21 cellular contexts compared by ENCODE assay signal in the genomic region with DNA sequence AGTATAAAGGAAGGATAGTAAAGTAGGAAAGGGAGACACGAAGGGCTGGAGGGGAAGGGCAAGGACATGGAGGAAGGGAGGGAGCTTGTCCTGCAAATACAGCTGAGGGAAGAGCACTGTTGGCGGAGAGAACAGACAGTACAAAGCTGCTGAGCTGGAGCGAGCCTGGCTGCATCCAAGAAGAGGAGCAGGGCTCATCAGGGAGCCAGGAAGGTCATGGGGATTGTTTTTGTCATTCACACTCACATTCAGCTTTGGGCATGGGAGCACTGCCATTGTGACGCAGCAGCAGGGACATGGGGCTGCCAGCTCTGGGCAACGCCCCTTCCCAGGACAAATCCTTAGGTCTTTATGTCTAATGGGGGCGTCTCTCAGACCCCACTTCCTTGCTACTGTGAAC.
DNase-seq lines count a peak whose midpoint lies in the region; ATAC-seq and TF ChIP-seq lines count a peak whose summit lies in the region.
"Had no signal": no experiment of that assay in that cellular context is flagged by ENCODE, and none has a peak within 500 bp of the region (broad histone marks: within the 10 kb centered on the region; RNA-seq: fewer than 3 reads in every experiment).

No MANE protein-coding gene starts in this region.

- TF ChIP-seq CTCF in nephron (IDR thresholded peaks at IDR 0.05; ENCODE audit: unreplicated experiment in 3 of 3) = no peak
- no peak for TF ChIP-seq CTCF in uterus (IDR thresholded peaks at IDR 0.05)

- H3K36me3 Mint-ChIP-seq in activated CD8-positive, alpha-beta memory T cell treated with anti-CD3 and anti-CD28 coated beads, Interleukin-2, amount 10 ng/mL, durations not matched to agents 7 days and 5 days = no peaks in the 10 kb centered on the region
- no peaks in the 10 kb centered on the region for H3K36me3 Mint-ChIP-seq in nephron (ENCODE audit: low read depth)
- H3K36me3 Mint-ChIP-seq: activated naive CD4-positive, alpha-beta T cell treated with anti-CD3 and anti-CD28 coated beads, Interleukin-2, amount 50 U/mL, for 72 hours; naive thymus-derived CD4-positive, alpha-beta T cell; stimulated activated memory B cell treated with anti-CD40 and anti-IgM and Interleukin-4, amounts not matched to agents 10 μg/mL and 1 μg/mL and 100 μg/mL, for 72 hours had no signal

- H3K27ac ChIP-seq in uterus = peak overlapping the region; percentile 57 to 70
- H3K27ac ChIP-seq: colonic mucosa, thoracic aorta had no signal

- no peak overlapping the region for H3K4me3 ChIP-seq in uterus
- H3K4me3 ChIP-seq: colonic mucosa, thoracic aorta had no signal

- H3K4me3 Mint-ChIP-seq in activated CD8-positive, alpha-beta memory T cell treated with anti-CD3 and anti-CD28 coated beads, Interleukin-2, amount 10 ng/mL, durations not matched to agents 7 days and 5 days = no peak overlapping the region
- H3K4me3 Mint-ChIP-seq in nephron = no peak overlapping the region
- H3K4me3 Mint-ChIP-seq in stimulated activated naive CD8-positive, alpha-beta T cell treated with anti-CD3 and anti-CD28 coated beads, Interleukin-15, amount 100 ng/mL, for 72 hours = no peak overlapping the region
- H3K4me3 Mint-ChIP-seq: activated CD4-positive, alpha-beta T cell treated with anti-CD3 and anti-CD28 coated beads, Interleukin-2, amount 10 ng/mL, durations not matched to agents 7 days and 5 days; CD4-positive, alpha-beta T cell; naive thymus-derived CD4-positive, alpha-beta T cell; stimulated activated memory B cell treated with anti-CD40 and anti-IgM and Interleukin-4, amounts not matched to agents 10 μg/mL and 1 μg/mL and 100 μg/mL, for 72 hours had no signal

- H3K4me1 Mint-ChIP-seq in activated CD8-positive, alpha-beta memory T cell treated with anti-CD3 and anti-CD28 coated beads, Interleukin-2, amount 10 ng/mL, durations not matched to agents 7 days and 5 days = no peaks in the 10 kb centered on the region
- H3K4me1 Mint-ChIP-seq in nephron = peaks cover 27% of the 10 kb centered on the region
- H3K4me1 Mint-ChIP-seq in stimulated activated naive CD8-positive, alpha-beta T cell treated with anti-CD3 and anti-CD28 coated beads, Interleukin-15, amount 100 ng/mL, for 72 hours = no peaks in the 10 kb centered on the region
- H3K4me1 Mint-ChIP-seq: activated CD4-positive, alpha-beta T cell treated with anti-CD3 and anti-CD28 coated beads, Interleukin-2, amount 10 ng/mL, durations not matched to agents 7 days and 5 days; naive thymus-derived CD4-positive, alpha-beta T cell; stimulated activated memory B cell treated with anti-CD40 and anti-IgM and Interleukin-4, amounts not matched to agents 10 μg/mL and 1 μg/mL and 100 μg/mL, for 72 hours had no signal

- no peaks in the 10 kb centered on the region for H3K36me3 ChIP-seq in uterus
- H3K36me3 ChIP-seq: colonic mucosa, thoracic aorta had no signal

- POLR2A ChIA-PET in HEK293T (lab: Yijun Ruan, JAX) = no interaction called here

- H3K27me3 Mint-ChIP-seq in activated CD8-positive, alpha-beta memory T cell treated with anti-CD3 and anti-CD28 coated beads, Interleukin-2, amount 10 ng/mL, durations not matched to agents 7 days and 5 days = no peaks in the 10 kb centered on the region
- H3K27me3 Mint-ChIP-seq in nephron (ENCODE audit: low read depth) = no peaks in the 10 kb centered on the region
- H3K27me3 Mint-ChIP-seq in stimulated activated naive CD8-positive, alpha-beta T cell treated with anti-CD3 and anti-CD28 coated beads, Interleukin-15, amount 100 ng/mL, for 72 hours = peaks cover 12% of the 10 kb centered on the region
- H3K27me3 Mint-ChIP-seq: activated CD4-positive, alpha-beta T cell treated with anti-CD3 and anti-CD28 coated beads, Interleukin-2, amount 10 ng/mL, durations not matched to agents 7 days and 5 days; stimulated activated memory B cell treated with anti-CD40 and anti-IgM and Interleukin-4, amounts not matched to agents 10 μg/mL and 1 μg/mL and 100 μg/mL, for 72 hours had no signal

- H3K4me1 ChIP-seq in uterus = peaks cover 0 to 3% of the 10 kb centered on the region in 2 donors
- H3K4me1 ChIP-seq: colonic mucosa had no signal

- no peak for ATAC-seq in activated CD8-positive, alpha-beta memory T cell treated with anti-CD3 and anti-CD28 coated beads, Interleukin-2, amount 10 ng/mL, durations not matched to agents 7 days and 5 days
- ATAC-seq in left cardiac atrium = peak; percentile 43 to 54
- no peak for ATAC-seq in stimulated activated naive CD8-positive, alpha-beta T cell treated with anti-CD3 and anti-CD28 coated beads, Interleukin-15, amount 100 ng/mL, for 72 hours
- ATAC-seq: activated naive CD4-positive, alpha-beta T cell treated with anti-CD3 and anti-CD28 coated beads, Interleukin-2, amount 50 U/mL, for 72 hours; naive thymus-derived CD4-positive, alpha-beta T cell; stimulated activated memory B cell treated with anti-CD40 and anti-IgM and Interleukin-4, amounts not matched to agents 10 μg/mL and 1 μg/mL and 100 μg/mL, for 72 hours had no signal

- H3K27ac Mint-ChIP-seq in activated CD8-positive, alpha-beta memory T cell treated with anti-CD3 and anti-CD28 coated beads, Interleukin-2, amount 10 ng/mL, durations not matched to agents 7 days and 5 days = no peak overlapping the region
- H3K27ac Mint-ChIP-seq in nephron = peak overlapping the region in 2 of 3 experiments; percentile 52 to 64
- peak overlapping the region in 1 of 2 donors; percentile 10 for H3K27ac Mint-ChIP-seq in stimulated activated naive CD8-positive, alpha-beta T cell treated with anti-CD3 and anti-CD28 coated beads, Interleukin-15, amount 100 ng/mL, for 72 hours
- H3K27ac Mint-ChIP-seq: activated CD4-positive, alpha-beta T cell treated with anti-CD3 and anti-CD28 coated beads, Interleukin-2, amount 10 ng/mL, durations not matched to agents 7 days and 5 days; activated naive CD4-positive, alpha-beta T cell treated with anti-CD3 and anti-CD28 coated beads, Interleukin-2, amount 50 U/mL, for 72 hours; CD4-positive, alpha-beta T cell; naive thymus-derived CD4-positive, alpha-beta T cell; stimulated activated memory B cell treated with anti-CD40 and anti-IgM and Interleukin-4, amounts not matched to agents 10 μg/mL and 1 μg/mL and 100 μg/mL, for 72 hours had no signal

- no peaks in the 10 kb centered on the region for H3K27me3 ChIP-seq in uterus
- H3K27me3 ChIP-seq: colonic mucosa had no signal

- DNase-seq in activated CD8-positive, alpha-beta memory T cell treated with anti-CD3 and anti-CD28 coated beads, Interleukin-2, amount 10 ng/mL, durations not matched to agents 7 days and 5 days = peak; percentile 18
- no peak for DNase-seq in activated CD8-positive, alpha-beta memory T cell treated with anti-CD3 and anti-CD28 coated beads, Interleukin-2, amount 50 U/mL, for 4 hours
- DNase-seq in left cardiac atrium = no peak
- no peak for DNase-seq in uterus
- no peak for DNase-seq in G401 (ENCODE audit: low spot score)
- no peak for DNase-seq in stimulated activated naive CD8-positive, alpha-beta T cell treated with anti-CD3 and anti-CD28 coated beads, Interleukin-15, amount 100 ng/mL, for 72 hours
- no peak for DNase-seq in HEK293T (ENCODE audit: extremely low spot score)
- DNase-seq: activated CD4-positive, alpha-beta T cell treated with anti-CD3 and anti-CD28 coated beads, Interleukin-2, amount 10 ng/mL, durations not matched to agents 7 days and 5 days; CD4-positive, alpha-beta T cell; colonic mucosa; effector CD8-positive, alpha-beta T cell; naive thymus-derived CD4-positive, alpha-beta T cell; NCI-H1694 treated with DMSO at 0.1 percent for 48 hours; NCI-H510A; occipital lobe; stimulated activated CD4-positive, alpha-beta T cell treated with anti-CD3 and anti-CD28 coated beads, Interleukin-12 subunit alpha, Interleukin-12 subunit beta, amount 100 ng/mL, for 4 hours; stimulated activated CD4-positive, alpha-beta T cell treated with anti-CD3 and anti-CD28 coated beads, Interleukin-4, amount 100 ng/mL, for 4 hours had no signal

- TF ChIP-seq POLR2A in uterus (IDR thresholded peaks at IDR 0.05) = no peak

- intact Hi-C loops in left cardiac atrium (cut with DNase I) = loop anchor here in 1 of 2 donors (5.0 kb wide), 1 partner anchor 82 kb away; no protein-coding TSS in a partner anchor
- intact Hi-C loops in uterus (cut with DNase I; ENCODE audit: low total_unique reads) = no loop called here

- in situ Hi-C loops in G401 (cut with HindIII; ENCODE audit: low sequenced_read_pairs) = no loop called here

- CTCF ChIA-PET in activated CD8-positive, alpha-beta memory T cell treated with anti-CD3 and anti-CD28 coated beads, Interleukin-2, amount 10 ng/mL, durations not matched to agents 7 days and 5 days (lab: Charles Lee) = no interaction called here
- CTCF ChIA-PET in HEK293T (lab: Yijun Ruan, JAX) = no interaction called here

- H3K9me3 Mint-ChIP-seq in activated CD8-positive, alpha-beta memory T cell treated with anti-CD3 and anti-CD28 coated beads, Interleukin-2, amount 10 ng/mL, durations not matched to agents 7 days and 5 days (ENCODE audit: low read depth) = no peaks in the 10 kb centered on the region
- H3K9me3 Mint-ChIP-seq in nephron = no peaks in the 10 kb centered on the region
- H3K9me3 Mint-ChIP-seq in stimulated activated naive CD8-positive, alpha-beta T cell treated with anti-CD3 and anti-CD28 coated beads, Interleukin-15, amount 100 ng/mL, for 72 hours = no peaks in the 10 kb centered on the region
- H3K9me3 Mint-ChIP-seq: activated CD4-positive, alpha-beta T cell treated with anti-CD3 and anti-CD28 coated beads, Interleukin-2, amount 10 ng/mL, durations not matched to agents 7 days and 5 days; activated naive CD4-positive, alpha-beta T cell treated with anti-CD3 and anti-CD28 coated beads, Interleukin-2, amount 50 U/mL, for 72 hours; CD4-positive, alpha-beta T cell; naive thymus-derived CD4-positive, alpha-beta T cell; stimulated activated memory B cell treated with anti-CD40 and anti-IgM and Interleukin-4, amounts not matched to agents 10 μg/mL and 1 μg/mL and 100 μg/mL, for 72 hours had no signal

- H3K9me3 ChIP-seq in uterus = no peaks in the 10 kb centered on the region
- H3K9me3 ChIP-seq: colonic mucosa, thoracic aorta had no signal

TF ChIP-seq in HEK293T, 16 proteins besides CTCF, POLR2A, EP300 and RAD21:
- TF ChIP-seq CTBP1 (IDR thresholded peaks at IDR 0.05; ENCODE audit: borderline replicate concordance) (no peak), FOXK2 (IDR thresholded peaks at IDR 0.05) (no peak), BHLHE40 (IDR thresholded peaks at IDR 0.05; ENCODE audit: borderline replicate concordance) (no peak), ARNT (IDR thresholded peaks at IDR 0.05) (no peak), HDGF (IDR thresholded peaks at IDR 0.05; ENCODE audit: borderline replicate concordance) (no peak)

Comparison
In these comparisons a context has a peak if more than half of its experiments do, and no peak if none do; other contexts are left out.
1. ATAC-seq: peak in left cardiac atrium (2 of 2); none in activated CD8-positive, alpha-beta memory T cell treated with anti-CD3 and anti-CD28 coated beads, Interleukin-2, amount 10 ng/mL, durations not matched to agents 7 days and 5 days (single experiment) and stimulated activated naive CD8-positive, alpha-beta T cell treated with anti-CD3 and anti-CD28 coated beads, Interleukin-15, amount 100 ng/mL, for 72 hours (single experiment).